ENCODE assay signal across 10 cellular contexts in genomic region chr1:9728451-9729295, GRCh38.
DNase-seq lines count a peak whose midpoint lies in the region; ATAC-seq and TF ChIP-seq lines count a peak whose summit lies in the region.
"Had no signal": no experiment of that assay in that cellular context is flagged by ENCODE, and none has a peak within 500 bp of the region (broad histone marks: within the 10 kb centered on the region; RNA-seq: fewer than 3 reads in every experiment).

No MANE protein-coding gene starts in this region.

- H3K27me3 Mint-ChIP-seq in CD14-positive monocyte (ENCODE audit: low read depth in 3 of 3), result peaks cover 0 to 2% (median 1%) of the 10 kb centered on the region in 3 donors
- H3K27me3 Mint-ChIP-seq in T-helper 2 cell treated with Interferon-gamma antibody and Interleukin-4, amounts not matched to agents 5 μg/mL and 100 μg/mL, for 36 hours (ENCODE audit: low read depth), result no peaks in the 10 kb centered on the region
- peaks cover 3% of the 10 kb centered on the region for H3K27me3 Mint-ChIP-seq in activated naive CD4-positive, alpha-beta T cell treated with anti-CD3 and anti-CD28 coated beads, Interleukin-2, amount 10 ng/mL, durations not matched to agents 7 days and 5 days
- H3K27me3 Mint-ChIP-seq in neural crest cell (ENCODE audit: low read depth), result no peaks in the 10 kb centered on the region

- no peak for TF ChIP-seq CTCF in CD14-positive monocyte (IDR thresholded peaks at IDR 0.05)
- TF ChIP-seq CTCF in neural crest cell (conservative IDR thresholded peaks at IDR 0.05), result no peak

- CTCF ChIA-PET in activated naive CD4-positive, alpha-beta T cell treated with anti-CD3 and anti-CD28 coated beads, Interleukin-2, amount 10 ng/mL, durations not matched to agents 7 days and 5 days (lab: Charles Lee), result interaction anchor here (1.6 to 5.9 kb wide), 4 partner anchors 9 to 113 kb away, joined by 3 to 37 read pairs (median 7); no protein-coding TSS in a partner anchor

- H3K36me3 Mint-ChIP-seq in CD14-positive monocyte, result peaks cover 74 to 91% of the 10 kb centered on the region in 2 donors
- H3K36me3 Mint-ChIP-seq in T-helper 2 cell treated with Interferon-gamma antibody and Interleukin-4, amounts not matched to agents 5 μg/mL and 100 μg/mL, for 36 hours (ENCODE audit: low read depth), result peaks cover 72% of the 10 kb centered on the region
- peaks cover 80% of the 10 kb centered on the region for H3K36me3 Mint-ChIP-seq in activated naive CD4-positive, alpha-beta T cell treated with anti-CD3 and anti-CD28 coated beads, Interleukin-2, amount 10 ng/mL, durations not matched to agents 7 days and 5 days
- peaks cover 21% of the 10 kb centered on the region for H3K36me3 Mint-ChIP-seq in neural crest cell (ENCODE audit: low read depth)

- H3K27ac Mint-ChIP-seq in CD14-positive monocyte (peak overlapping the region; percentile 61 to 86 (median 81)), neural crest cell (ENCODE audit: unreplicated experiment) (peak overlapping the region; percentile 16)
- peak overlapping the region; percentile 93 for H3K27ac Mint-ChIP-seq in T-helper 2 cell treated with Interferon-gamma antibody and Interleukin-4, amounts not matched to agents 5 μg/mL and 100 μg/mL, for 36 hours
- peak overlapping the region; percentile 98 for H3K27ac Mint-ChIP-seq in activated naive CD4-positive, alpha-beta T cell treated with anti-CD3 and anti-CD28 coated beads, Interleukin-2, amount 10 ng/mL, durations not matched to agents 7 days and 5 days

- H3K4me3 Mint-ChIP-seq in CD14-positive monocyte (no peak overlapping the region), neural crest cell (no peak overlapping the region)
- H3K4me3 Mint-ChIP-seq in T-helper 2 cell treated with Interferon-gamma antibody and Interleukin-4, amounts not matched to agents 5 μg/mL and 100 μg/mL, for 36 hours, result peak overlapping the region; percentile 83
- peak overlapping the region; percentile 69 for H3K4me3 Mint-ChIP-seq in activated naive CD4-positive, alpha-beta T cell treated with anti-CD3 and anti-CD28 coated beads, Interleukin-2, amount 10 ng/mL, durations not matched to agents 7 days and 5 days

- peaks cover 0 to 2% (median 0%) of the 10 kb centered on the region in 7 donors for H3K9me3 Mint-ChIP-seq in CD14-positive monocyte
- H3K9me3 Mint-ChIP-seq in T-helper 2 cell treated with Interferon-gamma antibody and Interleukin-4, amounts not matched to agents 5 μg/mL and 100 μg/mL, for 36 hours, result peaks cover under 1% of the 10 kb centered on the region
- no peaks in the 10 kb centered on the region for H3K9me3 Mint-ChIP-seq in activated naive CD4-positive, alpha-beta T cell treated with anti-CD3 and anti-CD28 coated beads, Interleukin-2, amount 10 ng/mL, durations not matched to agents 7 days and 5 days
- H3K9me3 Mint-ChIP-seq in neural crest cell, result peaks cover under 1% of the 10 kb centered on the region

- peaks cover 19% of the 10 kb centered on the region for H3K4me1 Mint-ChIP-seq in CD14-positive monocyte
- H3K4me1 Mint-ChIP-seq in T-helper 2 cell treated with Interferon-gamma antibody and Interleukin-4, amounts not matched to agents 5 μg/mL and 100 μg/mL, for 36 hours (ENCODE audit: low read depth), result peaks cover 38% of the 10 kb centered on the region
- peaks cover 86% of the 10 kb centered on the region for H3K4me1 Mint-ChIP-seq in activated naive CD4-positive, alpha-beta T cell treated with anti-CD3 and anti-CD28 coated beads, Interleukin-2, amount 10 ng/mL, durations not matched to agents 7 days and 5 days
- peaks cover 3% of the 10 kb centered on the region for H3K4me1 Mint-ChIP-seq in neural crest cell

- DNase-seq in CD14-positive monocyte (ENCODE audit: low spot score), result no peak
- peak; percentile 82 for DNase-seq in T-helper 2 cell treated with Interferon-gamma antibody and Interleukin-4, amounts not matched to agents 5 μg/mL and 100 μg/mL, for 36 hours (ENCODE audit: low spot score)
- peak; percentile 82 for DNase-seq in activated naive CD4-positive, alpha-beta T cell treated with anti-CD3 and anti-CD28 coated beads, Interleukin-2, amount 10 ng/mL, durations not matched to agents 7 days and 5 days
- DNase-seq in neural crest cell (ENCODE audit: low read depth, low spot score), result no peak
- no peak for DNase-seq in left lobe of liver (ENCODE audit: low spot score)
- DNase-seq in DMS79 treated with DMSO at 0.1 percent for 48 hours (lab: John Stamatoyannopoulos, UW), result no peak
- no peak for DNase-seq in NCI-H748 treated with DMSO at 0.1 percent for 48 hours (lab: John Stamatoyannopoulos, UW)
- DNase-seq: NCI-H2029 treated with DMSO at 0.1 percent for 48 hours had no signal

- ATAC-seq in left lobe of liver, result no peak
- no peak for ATAC-seq in GM21576 (IDR thresholded peaks at IDR 0.05; ENCODE audit: unreplicated experiment)
- ATAC-seq: left lung had no signal

- intact Hi-C loops in CD14-positive monocyte (cut with micrococcal nuclease), result loop anchor here in 1 of 2 donors (10.0 kb wide), 1 partner anchor 136 kb away; no protein-coding TSS in a partner anchor

Comparison
In these comparisons a context has a peak if more than half of its experiments do, and no peak if none do; other contexts are left out.
1. DNase-seq: peak in T-helper 2 cell treated with Interferon-gamma antibody and Interleukin-4, amounts not matched to agents 5 μg/mL and 100 μg/mL, for 36 hours (single experiment) and activated naive CD4-positive, alpha-beta T cell treated with anti-CD3 and anti-CD28 coated beads, Interleukin-2, amount 10 ng/mL, durations not matched to agents 7 days and 5 days (single experiment); none in CD14-positive monocyte (single experiment), neural crest cell (single experiment), left lobe of liver (single experiment), DMS79 treated with DMSO at 0.1 percent for 48 hours (single experiment) and NCI-H748 treated with DMSO at 0.1 percent for 48 hours (single experiment).
2. H3K27ac Mint-ChIP-seq: peak in every context shown above with its lines; median percentile 98 in activated naive CD4-positive, alpha-beta T cell treated with anti-CD3 and anti-CD28 coated beads, Interleukin-2, amount 10 ng/mL, durations not matched to agents 7 days and 5 days; 93 in T-helper 2 cell treated with Interferon-gamma antibody and Interleukin-4, amounts not matched to agents 5 μg/mL and 100 μg/mL, for 36 hours; 81 in CD14-positive monocyte; 16 in neural crest cell.
3. H3K4me3 Mint-ChIP-seq: peak in T-helper 2 cell treated with Interferon-gamma antibody and Interleukin-4, amounts not matched to agents 5 μg/mL and 100 μg/mL, for 36 hours (single experiment) and activated naive CD4-positive, alpha-beta T cell treated with anti-CD3 and anti-CD28 coated beads, Interleukin-2, amount 10 ng/mL, durations not matched to agents 7 days and 5 days (single experiment); none in CD14-positive monocyte (0 of 2) and neural crest cell (single experiment).